In genomic region chrX:124217289-124218251, GRCh38 we compare ENCODE assay signal across 8 cellular contexts.
DNase-seq lines count a peak whose midpoint lies in the region; ATAC-seq lines count a peak whose summit lies in the region.

No MANE protein-coding gene starts in this region.

- ATAC-seq in GM18867 (IDR thresholded peaks at IDR 0.05; ENCODE audit: unreplicated experiment) (peak; percentile 53), HG02678 (IDR thresholded peaks at IDR 0.05; ENCODE audit: unreplicated experiment) (peak; percentile 77)

- DNase-seq in NCI-H345 (lab: John Stamatoyannopoulos, UW) = peak; percentile 76
- peak; percentile 32 for DNase-seq in activated CD8-positive, alpha-beta memory T cell treated with anti-CD3 and anti-CD28 coated beads, Interleukin-2, amount 50 U/mL, for 1 hour (ENCODE audit: extremely low read depth)
- peak in 24 of 42 donors; percentile 6 to 57 (median 25) for DNase-seq in head of caudate nucleus
- peak; percentile 51 for DNase-seq in stimulated activated CD4-positive, alpha-beta T cell treated with anti-CD3 and anti-CD28 coated beads, Interleukin-4, amount 100 ng/mL, for 1 hour
- no peak for DNase-seq in OCI-M2 (lab: John Stamatoyannopoulos, UW; ENCODE audit: unreplicated experiment)
- no peak for DNase-seq in mesenteric fat pad (ENCODE audit: low spot score)

- intact Hi-C loops in head of caudate nucleus (cut with DNase I) = no loop called here

Comparison
In these comparisons a context has a peak if more than half of its experiments do, and no peak if none do; other contexts are left out.
1. DNase-seq: peak in NCI-H345 (single experiment), activated CD8-positive, alpha-beta memory T cell treated with anti-CD3 and anti-CD28 coated beads, Interleukin-2, amount 50 U/mL, for 1 hour (single experiment), head of caudate nucleus (24 of 42) and stimulated activated CD4-positive, alpha-beta T cell treated with anti-CD3 and anti-CD28 coated beads, Interleukin-4, amount 100 ng/mL, for 1 hour (single experiment); none in OCI-M2 (single experiment) and mesenteric fat pad (single experiment).